ENCODE assay signal across 8 cellular contexts in the genomic region with DNA sequence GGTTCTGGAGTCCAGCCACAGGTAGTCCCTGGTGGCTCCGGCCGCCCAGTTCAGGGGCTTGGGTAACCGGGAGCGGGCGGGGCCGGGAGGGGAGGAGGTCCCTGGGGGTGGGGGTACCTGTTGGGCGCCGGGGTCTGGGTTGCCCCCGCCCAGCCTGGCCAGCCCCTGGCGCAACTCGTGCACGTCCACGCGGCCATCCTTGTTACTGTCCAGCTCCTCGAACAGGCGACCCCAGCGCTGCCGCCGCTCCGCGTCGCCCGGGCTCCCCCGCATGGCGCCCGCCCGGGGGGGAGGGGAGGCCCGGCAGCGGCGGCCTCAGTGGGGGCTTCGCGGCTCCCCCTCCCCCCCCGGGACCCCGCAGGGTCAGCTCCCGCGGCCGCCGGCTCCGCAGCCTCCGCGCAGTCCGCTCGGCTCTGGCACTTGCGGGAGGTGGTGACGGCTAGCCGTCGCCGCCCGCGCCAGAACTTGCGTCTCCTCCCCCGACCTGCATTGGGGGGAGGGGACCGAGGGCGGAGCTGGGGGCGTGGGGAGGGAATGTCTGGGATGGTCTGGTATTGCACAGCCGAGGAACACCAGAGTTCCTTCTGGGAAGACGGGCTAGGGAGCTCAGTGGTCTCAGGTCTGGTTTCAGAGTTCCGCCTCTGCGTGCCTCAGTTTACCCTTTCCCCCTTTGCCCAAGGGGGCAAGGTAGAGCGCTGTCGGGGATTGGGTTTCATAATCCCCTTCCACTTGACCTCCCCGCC. TPM values are rescaled to one million over a fixed set of nuclear protein-coding genes. Genes with fewer than 3 reads are reported as not detected.
DNase-seq lines count a peak whose midpoint lies in the region; ATAC-seq and TF ChIP-seq lines count a peak whose summit lies in the region.

A gene (minus strand): TSS at position 437 of the 743 bp plus-strand sequence. CDS start 164 bp downstream, at position 273.

- DNase-seq in NCI-H1417 (lab: John Stamatoyannopoulos, UW) (peak; percentile 59 to 85 (median 78)), NCI-H1417 treated with DMSO at 0.1 percent for 48 hours (lab: John Stamatoyannopoulos, UW) (no peak), NCI-H446 (lab: John Stamatoyannopoulos, UW) (peak; percentile 60 to 87), lower lobe of right lung (peak; percentile 77)
- DNase-seq in activated CD4-positive, alpha-beta T cell treated with anti-CD3 and anti-CD28 coated beads, Interleukin-2, amount 50 U/mL, for 1 hour: peak; percentile 51
- peak; percentile 30 for DNase-seq in effector CD4-positive, alpha-beta T cell
- peak; percentile 34 for DNase-seq in stimulated activated CD8-positive, alpha-beta memory T cell treated with anti-CD3 and anti-CD28 coated beads, Interleukin-12 subunit alpha, Interleukin-12 subunit beta, amount 100 ng/mL, for 4 hours (ENCODE audit: low read depth)

- H3K9me3 ChIP-seq in lower lobe of right lung: peaks cover 4% of the 10 kb centered on the region

- H3K27me3 ChIP-seq in lower lobe of right lung (ENCODE audit: low read depth): peaks cover 13% of the 10 kb centered on the region

- intact Hi-C loops in lower lobe of right lung (cut with DNase I): no loop called here

- TF ChIP-seq CTCF in lower lobe of right lung (IDR thresholded peaks at IDR 0.05): no peak

- peaks cover 5% of the 10 kb centered on the region for H3K36me3 ChIP-seq in lower lobe of right lung

- H3K4me3 ChIP-seq in lower lobe of right lung: peak within 1 kb of the TSS; percentile 73

- ATAC-seq in HG02759 (IDR thresholded peaks at IDR 0.05; ENCODE audit: unreplicated experiment) (peak; percentile 36), lower lobe of right lung (peak; percentile 76 to 77)

- peak within 1 kb of the TSS; percentile 87 for H3K27ac ChIP-seq in lower lobe of right lung

- H3K4me1 ChIP-seq in lower lobe of right lung: peaks cover 17% of the 10 kb centered on the region

RNA-seq across cellular contexts. Expression of the gene that starts here (rescaled TPM):
- 44.9 TPM for total RNA-seq in lower lobe of right lung
